1 cellular context compared by ENCODE assay signal in genomic region chr22:39739338-39740027, GRCh38.
TF ChIP-seq lines count a peak whose summit lies in the region.

No MANE protein-coding gene starts in this region.

TF ChIP-seq in K562, 482 proteins besides CTCF, POLR2A, EP300 and RAD21 (continued from another document):
- TF ChIP-seq ATF3 (IDR thresholded peaks at IDR 0.05) (no peak), ATF3 (CRISPR knock-in tag; conservative IDR thresholded peaks at IDR 0.05) (no peak), ZNF41 (CRISPR knock-in tag; conservative IDR thresholded peaks at IDR 0.05) (peak; percentile 99), NONO (IDR thresholded peaks at IDR 0.05; ENCODE audit: low read depth in 2 of 2, low read length in 1 of 2) (no peak), ARID1B (IDR thresholded peaks at IDR 0.05) (0 out of 2 replicates have a peak, but pooled peaks have one; percentile 16), TRIM28 (IDR thresholded peaks at IDR 0.05) (peak; percentile 58; the same call in 1 of the 2 replicates), ZNF316 (IDR thresholded peaks at IDR 0.05) (peak; percentile 93), TRIM24 (IDR thresholded peaks at IDR 0.05) (peak in 1 of 2 experiments; percentile 45; a peak in 1 of 4 replicates)
